In genomic region chr10:80772596-80772995, GRCh38 we compare ENCODE assay signal across 25 cellular contexts.
"Had no signal": no experiment of that assay in that cellular context is flagged by ENCODE, and none has a peak within 500 bp of the region (broad histone marks: within the 10 kb centered on the region; RNA-seq: fewer than 3 reads in every experiment).

No MANE protein-coding gene starts in this region.

- H3K9me3 Mint-ChIP-seq: endodermal cell, natural killer cell had no signal

- H3K36me3 Mint-ChIP-seq: naive thymus-derived CD4-positive, alpha-beta T cell; natural killer cell had no signal

- H3K4me3 Mint-ChIP-seq: endodermal cell; naive thymus-derived CD4-positive, alpha-beta T cell; natural killer cell had no signal

- H3K36me3 ChIP-seq: esophagus squamous epithelium, gastrocnemius medialis, heart right ventricle, left lung, lower lobe of right lung had no signal

- DNase-seq: dermis blood vessel endothelial cell; dorsolateral prefrontal cortex; effector CD4-positive, alpha-beta T cell; effector memory CD4-positive, alpha-beta T cell; endodermal cell; erythroblast; esophagus squamous epithelium; foreskin fibroblast; foreskin melanocyte; gastrocnemius medialis; glutamatergic neuron; head of caudate nucleus; heart right ventricle; hippocampal formation; left cardiac atrium; left lung; left ventricle myocardium superior; lower lobe of right lung; mesenchymal stem cell; midbrain; naive thymus-derived CD4-positive, alpha-beta T cell; natural killer cell had no signal

- H3K27ac ChIP-seq: coronary artery, dorsolateral prefrontal cortex, epithelial cell of prostate, esophagus squamous epithelium, gastrocnemius medialis, heart right ventricle, left lung, lower lobe of right lung had no signal

- H3K4me1 Mint-ChIP-seq: naive thymus-derived CD4-positive, alpha-beta T cell; natural killer cell had no signal

- H3K27ac Mint-ChIP-seq: endodermal cell; naive thymus-derived CD4-positive, alpha-beta T cell; natural killer cell had no signal

- H3K4me1 ChIP-seq: esophagus squamous epithelium, gastrocnemius medialis, heart right ventricle, left lung, lower lobe of right lung had no signal

- ATAC-seq: esophagus mucosa; gastrocnemius medialis; heart right ventricle; left cardiac atrium; left lung; left ventricle myocardium superior; lower lobe of right lung; naive thymus-derived CD4-positive, alpha-beta T cell; natural killer cell had no signal

- H3K4me3 ChIP-seq: coronary artery, dorsolateral prefrontal cortex, esophagus squamous epithelium, gastrocnemius medialis, heart right ventricle, left lung, lower lobe of right lung had no signal

- H3K27me3 ChIP-seq: gastrocnemius medialis, left lung had no signal
